ENCODE assay signal across 21 cellular contexts in the genomic region with DNA sequence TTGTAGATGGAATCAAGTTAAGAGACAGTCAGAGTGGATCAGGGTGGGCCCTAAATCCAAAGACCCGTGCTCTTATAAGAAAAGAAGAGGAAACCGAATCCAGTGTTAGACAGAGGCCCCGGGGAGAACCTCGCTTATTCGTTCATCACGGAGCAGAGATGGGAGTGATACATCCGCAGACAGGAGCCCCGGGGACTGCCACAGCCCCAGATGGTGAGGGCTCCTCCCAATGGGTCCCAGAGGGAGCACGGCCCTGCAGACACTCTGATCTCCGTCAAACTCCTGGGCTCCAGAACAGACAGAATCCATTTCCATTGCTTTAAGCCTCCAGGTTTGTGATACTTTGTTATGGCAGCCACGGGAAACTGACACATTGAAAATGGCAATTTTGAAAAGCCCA. TPM values are rescaled to one million over a fixed set of nuclear protein-coding genes. Genes with fewer than 3 reads are reported as not detected.
"Had no signal": no experiment of that assay in that cellular context is flagged by ENCODE, and none has a peak within 500 bp of the region (broad histone marks: within the 10 kb centered on the region; RNA-seq: fewer than 3 reads in every experiment).

No MANE protein-coding gene starts in this region.

- H3K9me3 ChIP-seq: SJSA1 had no signal

- DNase-seq: NCI-H1092, NCI-H1436, NCI-H2029, NCI-H2081 treated with DMSO at 0.1 percent for 48 hours, NCI-H2171, NCI-H226, NCI-H446, NCI-H510A, NCI-H524 treated with DMSO at 0.1 percent for 48 hours, NCI-H69, NCI-H774, Right ventricle myocardium superior, SIG-M5 had no signal

- H3K4me3 ChIP-seq: K562, SJSA1, SK-N-MC had no signal

- H3K27me3 ChIP-seq: SJSA1 had no signal

- ATAC-seq: K562, Panc1 had no signal

- H3K4me2 ChIP-seq: KMS-11 had no signal

- H3K27ac ChIP-seq: HL-60, KMS-11, SJSA1, SK-N-MC had no signal

- H3K36me3 ChIP-seq: SJSA1 had no signal

RNA-seq across cellular contexts. Expression of gene CDH4, which starts 47.0 kb away (rescaled TPM):
- total RNA-seq: K562; T-helper 1 cell treated with Interleukin-12 subunit alpha and Interleukin-12 subunit beta and Interleukin-4 antibody, amounts not matched to agents 30 ng/mL and 1 ng/mL, for 36 hours had no signal
- polyA plus RNA-seq: IgD-negative memory B cell had no signal
